Comparison of ENCODE assay signal across 16 cellular contexts in the genomic region with DNA sequence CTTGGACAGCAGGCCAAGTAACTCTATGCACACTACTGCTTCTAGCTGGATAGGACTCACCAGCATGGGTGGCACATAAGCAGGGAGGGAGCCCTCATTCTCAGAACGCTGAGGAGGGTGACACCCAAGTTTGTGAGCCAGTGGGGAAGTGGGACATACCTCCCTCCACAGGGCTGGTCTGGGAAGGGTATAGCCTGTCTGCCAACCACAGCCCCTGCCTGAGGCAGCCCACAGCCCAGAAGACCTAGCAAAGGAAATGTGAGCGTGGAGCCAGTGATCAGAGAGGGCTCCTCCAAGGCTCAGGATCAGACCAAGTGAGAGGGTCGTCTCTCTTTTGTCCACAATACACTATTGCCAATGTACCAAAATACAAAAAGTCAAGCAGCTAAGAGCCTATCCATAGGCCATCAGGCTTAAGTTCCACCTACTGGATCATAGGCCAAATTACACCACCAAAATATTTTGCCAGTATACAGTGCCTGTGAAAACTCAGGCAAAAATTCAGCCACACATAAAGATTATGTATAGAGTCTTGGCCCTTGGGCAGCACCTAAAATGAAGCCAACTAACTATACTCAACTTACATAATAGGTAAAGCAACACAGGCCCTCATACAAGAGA.
DNase-seq lines count a peak whose midpoint lies in the region; ATAC-seq, FAIRE-seq and TF ChIP-seq lines count a peak whose summit lies in the region.
"Had no signal": no experiment of that assay in that cellular context is flagged by ENCODE, and none has a peak within 500 bp of the region (broad histone marks: within the 10 kb centered on the region; RNA-seq: fewer than 3 reads in every experiment).

No MANE protein-coding gene starts in this region.

- H3K9me3 ChIP-seq in OCI-LY3 (ENCODE audit: insufficient read depth, low read length): no peaks in the 10 kb centered on the region
- no peaks in the 10 kb centered on the region for H3K9me3 ChIP-seq in right atrium auricular region

- H3K27me3 ChIP-seq in OCI-LY3 (ENCODE audit: low read depth, low read length) (no peaks in the 10 kb centered on the region), bronchial epithelial cell (ENCODE audit: control insufficient read depth, insufficient read depth, low read length) (no peaks in the 10 kb centered on the region), H7 (ENCODE audit: control insufficient read depth, insufficient read depth, low read length) (no peaks in the 10 kb centered on the region), right atrium auricular region (no peaks in the 10 kb centered on the region)
- H3K27me3 ChIP-seq: spleen had no signal

- TF ChIP-seq CTCF in OCI-LY3 (IDR thresholded peaks at IDR 0.05; ENCODE audit: low read depth, low read length): peak; percentile 54
- TF ChIP-seq CTCF in bronchial epithelial cell (IDR thresholded peaks at IDR 0.05; ENCODE audit: insufficient read depth, low read length, severe bottlenecking): no peak
- peak; percentile 25 for TF ChIP-seq CTCF in nephron progenitor cell (IDR thresholded peaks at IDR 0.05)
- TF ChIP-seq CTCF in right atrium auricular region (IDR thresholded peaks at IDR 0.05): no peak

- H3K4me3 ChIP-seq in OCI-LY3 (ENCODE audit: low read length): no peak overlapping the region
- H3K4me3 ChIP-seq in bronchial epithelial cell (ENCODE audit: low read depth, low read length): no peak overlapping the region
- H3K4me3 ChIP-seq in H7 (ENCODE audit: insufficient read depth, low read depth, low read length): no peak overlapping the region
- H3K4me3 ChIP-seq in right atrium auricular region: no peak overlapping the region
- H3K4me3 ChIP-seq: spleen had no signal

- no peaks in the 10 kb centered on the region for H3K79me2 ChIP-seq in OCI-LY3 (ENCODE audit: low read length)

- H3K27ac Mint-ChIP-seq in nephron progenitor cell: peak overlapping the region; percentile 24
- H3K27ac Mint-ChIP-seq: nephron had no signal

- no peaks in the 10 kb centered on the region for H3K27me3 Mint-ChIP-seq in nephron progenitor cell (ENCODE audit: low read depth, poor library complexity)
- H3K27me3 Mint-ChIP-seq in activated T-cell treated with anti-CD3 and anti-CD28 coated beads, Interleukin-2, amount 50 U/mL, for 4 hours (ENCODE audit: low read depth): no peaks in the 10 kb centered on the region

- ATAC-seq in GM18868 (IDR thresholded peaks at IDR 0.05; ENCODE audit: unreplicated experiment) (peak; percentile 51), GM21717 (IDR thresholded peaks at IDR 0.05; ENCODE audit: unreplicated experiment) (no peak)
- ATAC-seq in activated T-cell treated with anti-CD3 and anti-CD28 coated beads, Interleukin-2, amount 50 U/mL, for 4 hours: no peak
- ATAC-seq: activated CD4-positive, CD25-positive, alpha-beta regulatory T cell treated with anti-CD3 and anti-CD28 coated beads, Interleukin-2, amount 50 U/mL, for 24 hours; left lobe of liver had no signal

- peak overlapping the region; percentile 69 for H2AFZ ChIP-seq in OCI-LY3 (ENCODE audit: low read depth, low read length)

- no peak overlapping the region for H3K9ac ChIP-seq in OCI-LY3 (ENCODE audit: low read length)

- DNase-seq in bronchial epithelial cell (ENCODE audit: low read depth) (no peak), nephron progenitor cell (no peak), H7 (no peak), right atrium auricular region (ENCODE audit: low spot score) (no peak)
- no peak for DNase-seq in activated T-cell treated with anti-CD3 and anti-CD28 coated beads, Interleukin-2, amount 50 U/mL, for 4 hours
- DNase-seq: effector memory CD4-positive, alpha-beta T cell; GOT3; NCI-H1092 treated with DMSO at 0.1 percent for 48 hours; Right ventricle myocardium superior; spleen had no signal

- H3K4me1 ChIP-seq in OCI-LY3 (ENCODE audit: low read length) (no peaks in the 10 kb centered on the region), right atrium auricular region (no peaks in the 10 kb centered on the region)
- H3K4me1 ChIP-seq: spleen had no signal

- no peak overlapping the region for H3K4me3 Mint-ChIP-seq in nephron progenitor cell
- no peak overlapping the region for H3K4me3 Mint-ChIP-seq in activated T-cell treated with anti-CD3 and anti-CD28 coated beads, Interleukin-2, amount 50 U/mL, for 4 hours
- H3K4me3 Mint-ChIP-seq: nephron had no signal

- H3K27ac ChIP-seq in OCI-LY3 (ENCODE audit: low read length): no peak overlapping the region
- no peak overlapping the region for H3K27ac ChIP-seq in right atrium auricular region
- H3K27ac ChIP-seq: spleen had no signal

- no peaks in the 10 kb centered on the region for H3K36me3 Mint-ChIP-seq in nephron progenitor cell (ENCODE audit: low read depth)
- H3K36me3 Mint-ChIP-seq in activated T-cell treated with anti-CD3 and anti-CD28 coated beads, Interleukin-2, amount 50 U/mL, for 4 hours (ENCODE audit: insufficient read depth): no peaks in the 10 kb centered on the region

- peak; percentile 18 for FAIRE-seq in bronchial epithelial cell (lab: Jason Lieb, UNC)

- H3K4me1 Mint-ChIP-seq in nephron progenitor cell: peaks cover 13% of the 10 kb centered on the region
- no peaks in the 10 kb centered on the region for H3K4me1 Mint-ChIP-seq in activated T-cell treated with anti-CD3 and anti-CD28 coated beads, Interleukin-2, amount 50 U/mL, for 4 hours (ENCODE audit: low read depth)
- H3K4me1 Mint-ChIP-seq: nephron had no signal

- H3K4me2 ChIP-seq in OCI-LY3 (ENCODE audit: low read length): no peak overlapping the region

- H3K36me3 ChIP-seq in OCI-LY3 (replicated peaks; ENCODE audit: low read depth, low read length) (no peaks in the 10 kb centered on the region), bronchial epithelial cell (ENCODE audit: control insufficient read depth, insufficient read depth, low read length) (no peaks in the 10 kb centered on the region), H7 (replicated peaks; ENCODE audit: control insufficient read depth, insufficient read depth, low read length) (no peaks in the 10 kb centered on the region), right atrium auricular region (no peaks in the 10 kb centered on the region)
- H3K36me3 ChIP-seq: spleen had no signal

- no peaks in the 10 kb centered on the region for H3K9me3 Mint-ChIP-seq in nephron progenitor cell
- peaks cover 10% of the 10 kb centered on the region for H3K9me3 Mint-ChIP-seq in activated T-cell treated with anti-CD3 and anti-CD28 coated beads, Interleukin-2, amount 50 U/mL, for 4 hours
- H3K9me3 Mint-ChIP-seq: nephron had no signal

- H4K20me1 ChIP-seq in OCI-LY3 (ENCODE audit: insufficient read depth, low read length): no peaks in the 10 kb centered on the region

Comparison
In these comparisons a context has a peak if more than half of its experiments do, and no peak if none do; other contexts are left out.
1. CTCF ChIP-seq: peak in OCI-LY3 (single experiment) and nephron progenitor cell (single experiment); none in bronchial epithelial cell (single experiment) and right atrium auricular region (0 of 2).